In genomic region chr2:8998418-8998817, GRCh38 we compare ENCODE assay signal across 1 cellular context.
TF ChIP-seq lines count a peak whose summit lies in the region.

No MANE protein-coding gene starts in this region.

TF ChIP-seq in K562, 482 proteins besides CTCF, POLR2A, EP300 and RAD21 (continued from another document):
- TF ChIP-seq MIER1 (IDR thresholded peaks at IDR 0.05; ENCODE audit: low read depth), result no peak
- no peak for TF ChIP-seq SNAPC5 (CRISPR knock-in tag; IDR thresholded peaks at IDR 0.05)
- TF ChIP-seq ATF7 (IDR thresholded peaks at IDR 0.05), result 0 out of 2 replicates have a peak, but pooled peaks have one; percentile 20
- TF ChIP-seq MAZ (CRISPR knock-in tag; conservative IDR thresholded peaks at IDR 0.05 in 1 of 2, IDR thresholded peaks at IDR 0.05 in 1 of 2), result 0 out of 4 replicates have a peak, but pooled peaks of 1 of the 2 experiments have one; percentile 17
